ENCODE assay signal across 1 cellular context in genomic region chr13:112587767-112588489, GRCh38.
TF ChIP-seq lines count a peak whose summit lies in the region.

TSS of gene TUBGCP3 (minus strand) at chr13:112588153. CDS start at chr13:112587980, 173 bp downstream.

TF ChIP-seq in K562, 482 proteins besides CTCF, POLR2A, EP300 and RAD21 (continued from another document and continues in another):
- TF ChIP-seq ZNF655 (CRISPR knock-in tag; IDR thresholded peaks at IDR 0.05) (no peak), NR4A1 (CRISPR knock-in tag; IDR thresholded peaks at IDR 0.05) (no peak), NR4A1 (tag; IDR thresholded peaks at IDR 0.05) (peak; percentile 77), PHB2 (IDR thresholded peaks at IDR 0.05; ENCODE audit: low read depth) (no peak), E2F5 (CRISPR knock-in tag; IDR thresholded peaks at IDR 0.05) (no peak), NCOR1 (IDR thresholded peaks at IDR 0.05) (no peak), TCF15 (CRISPR knock-in tag; IDR thresholded peaks at IDR 0.05) (no peak), ZNF592 (IDR thresholded peaks at IDR 0.05) (peak; percentile 88), ATF3 (IDR thresholded peaks at IDR 0.05) (no peak), ATF3 (CRISPR knock-in tag; conservative IDR thresholded peaks at IDR 0.05) (no peak), CC2D1A (IDR thresholded peaks at IDR 0.05) (no peak), U2AF1 (optimal IDR thresholded peaks at IDR 0.05; ENCODE audit: low read depth, low read length) (peak; percentile 88), GABPA (tag; conservative IDR thresholded peaks at IDR 0.05; ENCODE audit: low read depth) (peak; percentile 91), TCF7 (IDR thresholded peaks at IDR 0.05; ENCODE audit: borderline replicate concordance) (no peak), ZNF407 (IDR thresholded peaks at IDR 0.05; ENCODE audit: low read depth) (no peak), HDAC6 (IDR thresholded peaks at IDR 0.05; ENCODE audit: low read depth, low read length) (no peak), KHSRP (IDR thresholded peaks at IDR 0.05) (no peak), PHF8 (IDR thresholded peaks at IDR 0.05; ENCODE audit: borderline replicate concordance, low read length) (peak; percentile 91), ZKSCAN1 (IDR thresholded peaks at IDR 0.05; ENCODE audit: low read depth, low read length) (0 out of 2 replicates have a peak, but pooled peaks have one; percentile 37), SMARCA5 (IDR thresholded peaks at IDR 0.05) (no peak), MCM2 (IDR thresholded peaks at IDR 0.05; ENCODE audit: low read depth) (no peak), GABPB2 (CRISPR knock-in tag; conservative IDR thresholded peaks at IDR 0.05) (no peak), FUS (optimal IDR thresholded peaks at IDR 0.05; ENCODE audit: low read depth, low read length) (no peak), NFXL1 (CRISPR knock-in tag; IDR thresholded peaks at IDR 0.05) (no peak), PHB (CRISPR knock-in tag; IDR thresholded peaks at IDR 0.05) (peak; percentile 3; the same call in 1 of the 2 replicates), GTF2B (IDR thresholded peaks at IDR 0.05; ENCODE audit: extremely low read depth, insufficient read length) (no peak), DNMT1 (IDR thresholded peaks at IDR 0.05) (no peak), TSC22D4 (tag; IDR thresholded peaks at IDR 0.05) (no peak), GATAD2A (IDR thresholded peaks at IDR 0.05) (no peak), BRD9 (IDR thresholded peaks at IDR 0.05; ENCODE audit: low read depth, partially characterized antibody) (no peak), CBX3 (IDR thresholded peaks at IDR 0.05; ENCODE audit: borderline replicate concordance in 1 of 2, low read length in 2 of 2) (peak in 1 of 2 experiments; percentile 91; a peak in 1 of 3 replicates), USF1 (CRISPR knock-in tag; IDR thresholded peaks at IDR 0.05) (no peak), BDP1 (IDR thresholded peaks at IDR 0.05; ENCODE audit: insufficient read depth, insufficient read length) (no peak), RUNX1 (IDR thresholded peaks at IDR 0.05; ENCODE audit: low read depth) (no peak), NFE2 (IDR thresholded peaks at IDR 0.05; ENCODE audit: low read depth) (no peak), RBBP5 (IDR thresholded peaks at IDR 0.05; ENCODE audit: borderline replicate concordance, insufficient read depth, low read length, poor library complexity, severe bottlenecking) (peak; percentile 70), CBFA2T2 (conservative IDR thresholded peaks at IDR 0.05) (no peak), MLLT1 (IDR thresholded peaks at IDR 0.05) (no peak), NCOA4 (IDR thresholded peaks at IDR 0.05; ENCODE audit: partially characterized antibody) (no peak), ZNF780A (CRISPR knock-in tag; IDR thresholded peaks at IDR 0.05) (no peak), EP400 (IDR thresholded peaks at IDR 0.05) (peak; percentile 73; the same call in 1 of the 2 replicates), CBX1 (IDR thresholded peaks at IDR 0.05; ENCODE audit: low read depth) (peak; percentile 92), ZBTB7A (IDR thresholded peaks at IDR 0.05; ENCODE audit: borderline replicate concordance, control insufficient read depth, low read depth, low read length) (no peak), FOXM1 (IDR thresholded peaks at IDR 0.05; ENCODE audit: low read depth) (no peak), FOXM1 (CRISPR knock-in tag; IDR thresholded peaks at IDR 0.05; ENCODE audit: low read depth) (no peak), TBP (optimal IDR thresholded peaks at IDR 0.05; ENCODE audit: low read depth, low read length) (peak; percentile 85), SMAD2 (IDR thresholded peaks at IDR 0.05; ENCODE audit: low read depth, low read length) (no peak)
